In the genomic region with DNA sequence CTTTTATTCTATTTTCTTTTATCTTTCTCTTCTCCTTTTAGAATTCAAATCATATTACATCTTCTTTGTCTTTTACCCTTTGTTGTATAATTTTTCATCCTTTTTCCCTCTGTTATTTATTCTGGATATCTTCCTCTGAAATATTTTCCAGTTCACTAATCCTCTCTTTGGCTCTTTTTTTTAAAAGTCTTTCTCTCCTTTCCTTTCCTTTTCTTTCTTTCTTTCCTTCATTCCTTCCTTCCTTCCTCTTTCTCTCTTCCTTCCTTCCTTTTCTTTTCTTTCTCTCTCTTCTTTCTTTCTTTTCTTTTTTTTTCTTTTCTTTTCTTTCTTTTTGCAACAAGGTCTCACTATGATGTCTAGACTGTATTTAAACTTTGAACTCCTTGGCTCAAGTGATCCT, we compare ENCODE assay signal across 28 cellular contexts. TPM values are rescaled to one million over a fixed set of nuclear protein-coding genes. Genes with fewer than 3 reads are reported as not detected.
"Had no signal": no experiment of that assay in that cellular context is flagged by ENCODE, and none has a peak within 500 bp of the region (broad histone marks: within the 10 kb centered on the region; RNA-seq: fewer than 3 reads in every experiment).

No MANE protein-coding gene starts in this region.

- H3K27ac ChIP-seq: ascending aorta, breast epithelium, cardiac muscle cell, colonic mucosa, epithelial cell of prostate, esophagus squamous epithelium, gastroesophageal sphincter had no signal

- FAIRE-seq: endometrium, endothelial cell of umbilical vein had no signal

- DNase-seq: activated CD4-positive, alpha-beta memory T cell treated with anti-CD3 and anti-CD28 coated beads, Interleukin-2, amount 10 ng/mL, durations not matched to agents 7 days and 5 days; activated CD4-positive, alpha-beta T cell treated with anti-CD3 and anti-CD28 coated beads for 1 hour; activated CD4-positive, alpha-beta T cell treated with anti-CD3 and anti-CD28 coated beads for 4 hours; activated CD4-positive, alpha-beta T cell treated with anti-CD3 and anti-CD28 coated beads, Interleukin-2, amount 10 ng/mL, durations not matched to agents 7 days and 5 days; activated CD4-positive, alpha-beta T cell treated with anti-CD3 and anti-CD28 coated beads, Interleukin-2, amount 50 U/mL, for 4 hours; activated CD8-positive, alpha-beta memory T cell treated with anti-CD3 and anti-CD28 coated beads, Interleukin-2, amount 50 U/mL, for 48 hours; activated gamma-delta T cell; activated naive CD4-positive, alpha-beta T cell; activated naive CD4-positive, alpha-beta T cell treated with anti-CD3 and anti-CD28 coated beads, Interleukin-2, amount 10 ng/mL, durations not matched to agents 7 days and 5 days; activated naive CD8-positive, alpha-beta T cell treated with anti-CD3 and anti-CD28 coated beads, Interleukin-2, amount 10 ng/mL, durations not matched to agents 7 days and 5 days; activated T-cell treated with anti-CD3 and anti-CD28 coated beads for 4 hours; activated T-cell treated with anti-CD3 and anti-CD28 coated beads, Interleukin-2, amount 50 U/mL, for 24 hours; activated T-cell treated with anti-CD3 and anti-CD28 coated beads, Interleukin-2, amount 50 U/mL, for 72 hours; central memory CD4-positive, alpha-beta T cell; cerebellar nuclear complex; colonic mucosa; effector CD8-positive, alpha-beta T cell; esophagus squamous epithelium; foreskin melanocyte; T-helper 2 cell had no signal

- H3K36me3 ChIP-seq: breast epithelium, cardiac muscle cell, colonic mucosa, esophagus squamous epithelium, gastroesophageal sphincter had no signal

- H3K27me3 ChIP-seq: ascending aorta, breast epithelium, cardiac muscle cell, colonic mucosa had no signal

- H3K4me3 ChIP-seq: ascending aorta, breast epithelium, cardiac muscle cell, colonic mucosa, esophagus squamous epithelium, gastroesophageal sphincter had no signal

- H3K4me1 ChIP-seq: breast epithelium, colonic mucosa, esophagus squamous epithelium, gastroesophageal sphincter had no signal

- ATAC-seq: activated naive CD4-positive, alpha-beta T cell treated with anti-CD3 and anti-CD28 coated beads, Interleukin-2, amount 50 U/mL, for 72 hours; activated T-cell treated with anti-CD3 and anti-CD28 coated beads, Interleukin-2, amount 50 U/mL, for 72 hours; gastroesophageal sphincter had no signal

- H3K9me3 ChIP-seq: colonic mucosa had no signal

RNA-seq across cellular contexts. Expression of a gene that starts 9.3 kb away (rescaled TPM):
- total RNA-seq: activated CD4-positive, alpha-beta memory T cell treated with anti-CD3 and anti-CD28 coated beads, Interleukin-2, amount 10 ng/mL, durations not matched to agents 7 days and 5 days; activated CD4-positive, alpha-beta T cell treated with anti-CD3 and anti-CD28 coated beads, Interleukin-2, amount 10 ng/mL, durations not matched to agents 7 days and 5 days; activated naive CD4-positive, alpha-beta T cell treated with anti-CD3 and anti-CD28 coated beads, Interleukin-2, amount 50 U/mL, for 72 hours; activated naive CD8-positive, alpha-beta T cell treated with anti-CD3 and anti-CD28 coated beads, Interleukin-2, amount 10 ng/mL, durations not matched to agents 7 days and 5 days; activated T-cell treated with anti-CD3 and anti-CD28 coated beads, Interleukin-2, amount 50 U/mL, for 72 hours had no signal
